In the genomic region with DNA sequence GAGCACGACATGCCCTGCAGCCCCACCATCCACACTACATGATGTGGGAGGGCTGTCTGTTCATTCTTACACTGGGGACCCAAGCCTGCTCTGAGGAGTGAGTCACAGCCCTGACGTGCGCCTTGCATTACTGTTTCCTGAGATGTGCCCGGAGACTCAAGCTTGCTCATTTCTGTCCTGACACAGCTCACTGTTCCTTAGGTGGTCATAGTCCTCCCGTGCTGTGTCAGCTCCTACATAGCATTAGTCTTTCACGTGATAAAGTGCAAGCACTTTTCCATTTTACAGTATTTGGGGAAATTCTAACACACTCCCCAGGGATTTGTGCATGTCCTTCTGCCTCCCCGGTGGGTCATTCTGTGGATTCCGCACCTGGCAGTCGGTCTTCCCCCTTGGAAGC, we compare ENCODE assay signal across 9 cellular contexts. TPM values are rescaled to one million over a fixed set of nuclear protein-coding genes. Genes with fewer than 3 reads are reported as not detected.
DNase-seq lines count a peak whose midpoint lies in the region; ATAC-seq, FAIRE-seq and TF ChIP-seq lines count a peak whose summit lies in the region.
"Had no signal": no experiment of that assay in that cellular context is flagged by ENCODE, and none has a peak within 500 bp of the region (broad histone marks: within the 10 kb centered on the region; RNA-seq: fewer than 3 reads in every experiment).

No MANE protein-coding gene starts in this region.

- no peak for FAIRE-seq in bronchial epithelial cell (lab: Jason Lieb, UNC)

- H3K27me3 ChIP-seq in bronchial epithelial cell (ENCODE audit: control insufficient read depth, insufficient read depth, low read length) = no peaks in the 10 kb centered on the region

- H3K36me3 ChIP-seq in bronchial epithelial cell (ENCODE audit: control insufficient read depth, insufficient read depth, low read length) = peaks cover 5% of the 10 kb centered on the region

- no peak overlapping the region for H3K4me3 ChIP-seq in bronchial epithelial cell (ENCODE audit: low read depth, low read length)

- ATAC-seq in GM19043 (IDR thresholded peaks at IDR 0.05; ENCODE audit: low read depth, unreplicated experiment) (peak; percentile 41), HG03108 (IDR thresholded peaks at IDR 0.05; ENCODE audit: unreplicated experiment) (peak; percentile 62)

- TF ChIP-seq CTCF in bronchial epithelial cell (IDR thresholded peaks at IDR 0.05; ENCODE audit: insufficient read depth, low read length, severe bottlenecking) = no peak

- peak; percentile 76 for DNase-seq in Daoy (ENCODE audit: low read depth)
- peak; percentile 16 for DNase-seq in bronchial epithelial cell (ENCODE audit: low read depth)
- no peak for DNase-seq in NCI-H2196 (lab: John Stamatoyannopoulos, UW; ENCODE audit: unreplicated experiment)
- DNase-seq in NCI-H524 treated with DMSO at 0.1 percent for 48 hours (lab: John Stamatoyannopoulos, UW) = no peak
- DNase-seq in GOT3 (lab: John Stamatoyannopoulos, UW) = no peak
- no peak for DNase-seq in DMS53 (lab: John Stamatoyannopoulos, UW)

RNA-seq across cellular contexts. Expression of a gene that starts 46.2 kb away (rescaled TPM):
- total RNA-seq in Daoy (2014; rRNA removed; shearing (Covaris generic)) = not detected in 2 replicates
- total RNA-seq in bronchial epithelial cell = not detected in 2 replicates
- total RNA-seq: natural killer cell treated with Interleukin-12 subunit alpha and Interleukin-12 subunit beta and Interleukin-15 and Interleukin-18, amount 100 ng/mL, for 72 hours had no signal

Comparison
In these comparisons a context has a peak if more than half of its experiments do, and no peak if none do; other contexts are left out.
1. DNase-seq: peak in Daoy (single experiment) and bronchial epithelial cell (single experiment); none in NCI-H2196 (single experiment), NCI-H524 treated with DMSO at 0.1 percent for 48 hours (single experiment), GOT3 (single experiment) and DMS53 (single experiment).